1 cellular context compared by ENCODE assay signal in the genomic region with DNA sequence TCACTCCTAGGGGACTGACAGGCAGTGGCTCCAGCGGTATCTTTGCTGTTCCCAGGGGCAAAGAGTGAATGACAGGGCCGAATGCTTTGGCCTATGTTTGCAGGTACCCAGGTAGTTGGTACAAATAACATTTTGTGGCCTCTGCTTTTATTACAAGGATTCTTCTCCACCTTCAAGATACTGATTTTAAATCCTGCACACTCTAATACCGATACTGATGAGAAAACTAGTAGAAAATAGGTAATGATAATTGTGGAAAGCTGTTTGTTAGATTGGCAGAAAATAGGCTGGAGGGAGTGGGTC.
TF ChIP-seq lines count a peak whose summit lies in the region.

No MANE protein-coding gene starts in this region.

TF ChIP-seq in SK-N-SH treated with all-trans-retinoic acid at 6 μM for 48 hours, 23 proteins besides CTCF, POLR2A, EP300 and RAD21 (continued from another document):
- TF ChIP-seq, protein P1, sequence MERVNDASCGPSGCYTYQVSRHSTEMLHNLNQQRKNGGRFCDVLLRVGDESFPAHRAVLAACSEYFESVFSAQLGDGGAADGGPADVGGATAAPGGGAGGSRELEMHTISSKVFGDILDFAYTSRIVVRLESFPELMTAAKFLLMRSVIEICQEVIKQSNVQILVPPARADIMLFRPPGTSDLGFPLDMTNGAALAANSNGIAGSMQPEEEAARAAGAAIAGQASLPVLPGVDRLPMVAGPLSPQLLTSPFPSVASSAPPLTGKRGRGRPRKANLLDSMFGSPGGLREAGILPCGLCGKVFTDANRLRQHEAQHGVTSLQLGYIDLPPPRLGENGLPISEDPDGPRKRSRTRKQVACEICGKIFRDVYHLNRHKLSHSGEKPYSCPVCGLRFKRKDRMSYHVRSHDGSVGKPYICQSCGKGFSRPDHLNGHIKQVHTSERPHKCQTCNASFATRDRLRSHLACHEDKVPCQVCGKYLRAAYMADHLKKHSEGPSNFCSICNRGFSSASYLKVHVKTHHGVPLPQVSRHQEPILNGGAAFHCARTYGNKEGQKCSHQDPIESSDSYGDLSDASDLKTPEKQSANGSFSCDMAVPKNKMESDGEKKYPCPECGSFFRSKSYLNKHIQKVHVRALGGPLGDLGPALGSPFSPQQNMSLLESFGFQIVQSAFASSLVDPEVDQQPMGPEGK (CRISPR knock-in tag; IDR thresholded peaks at IDR 0.05; ENCODE audit: borderline replicate concordance), result no peak
- TF ChIP-seq, protein P2, sequence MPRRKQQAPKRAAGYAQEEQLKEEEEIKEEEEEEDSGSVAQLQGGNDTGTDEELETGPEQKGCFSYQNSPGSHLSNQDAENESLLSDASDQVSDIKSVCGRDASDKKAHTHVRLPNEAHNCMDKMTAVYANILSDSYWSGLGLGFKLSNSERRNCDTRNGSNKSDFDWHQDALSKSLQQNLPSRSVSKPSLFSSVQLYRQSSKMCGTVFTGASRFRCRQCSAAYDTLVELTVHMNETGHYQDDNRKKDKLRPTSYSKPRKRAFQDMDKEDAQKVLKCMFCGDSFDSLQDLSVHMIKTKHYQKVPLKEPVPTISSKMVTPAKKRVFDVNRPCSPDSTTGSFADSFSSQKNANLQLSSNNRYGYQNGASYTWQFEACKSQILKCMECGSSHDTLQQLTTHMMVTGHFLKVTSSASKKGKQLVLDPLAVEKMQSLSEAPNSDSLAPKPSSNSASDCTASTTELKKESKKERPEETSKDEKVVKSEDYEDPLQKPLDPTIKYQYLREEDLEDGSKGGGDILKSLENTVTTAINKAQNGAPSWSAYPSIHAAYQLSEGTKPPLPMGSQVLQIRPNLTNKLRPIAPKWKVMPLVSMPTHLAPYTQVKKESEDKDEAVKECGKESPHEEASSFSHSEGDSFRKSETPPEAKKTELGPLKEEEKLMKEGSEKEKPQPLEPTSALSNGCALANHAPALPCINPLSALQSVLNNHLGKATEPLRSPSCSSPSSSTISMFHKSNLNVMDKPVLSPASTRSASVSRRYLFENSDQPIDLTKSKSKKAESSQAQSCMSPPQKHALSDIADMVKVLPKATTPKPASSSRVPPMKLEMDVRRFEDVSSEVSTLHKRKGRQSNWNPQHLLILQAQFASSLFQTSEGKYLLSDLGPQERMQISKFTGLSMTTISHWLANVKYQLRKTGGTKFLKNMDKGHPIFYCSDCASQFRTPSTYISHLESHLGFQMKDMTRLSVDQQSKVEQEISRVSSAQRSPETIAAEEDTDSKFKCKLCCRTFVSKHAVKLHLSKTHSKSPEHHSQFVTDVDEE (CRISPR knock-in tag; IDR thresholded peaks at IDR 0.05), result no peak
- TF ChIP-seq ZFP30 (CRISPR knock-in tag; IDR thresholded peaks at IDR 0.05) (no peak), GLIS3 (CRISPR knock-in tag; IDR thresholded peaks at IDR 0.05) (no peak), TCF4 (CRISPR knock-in tag; IDR thresholded peaks at IDR 0.05; ENCODE audit: borderline replicate concordance) (no peak), ZNF8 (CRISPR knock-in tag; IDR thresholded peaks at IDR 0.05) (no peak), RARB (CRISPR knock-in tag; IDR thresholded peaks at IDR 0.05) (no peak), ESRRG (CRISPR knock-in tag; IDR thresholded peaks at IDR 0.05) (no peak), ZFP3 (CRISPR knock-in tag; IDR thresholded peaks at IDR 0.05) (no peak), SNAI2 (CRISPR knock-in tag; IDR thresholded peaks at IDR 0.05) (no peak), TOX (CRISPR knock-in tag; IDR thresholded peaks at IDR 0.05; ENCODE audit: borderline replicate concordance) (no peak), ZC3H10 (CRISPR knock-in tag; IDR thresholded peaks at IDR 0.05) (no peak), OSR1 (CRISPR knock-in tag; IDR thresholded peaks at IDR 0.05) (no peak)
- TF ChIP-seq, protein P3, sequence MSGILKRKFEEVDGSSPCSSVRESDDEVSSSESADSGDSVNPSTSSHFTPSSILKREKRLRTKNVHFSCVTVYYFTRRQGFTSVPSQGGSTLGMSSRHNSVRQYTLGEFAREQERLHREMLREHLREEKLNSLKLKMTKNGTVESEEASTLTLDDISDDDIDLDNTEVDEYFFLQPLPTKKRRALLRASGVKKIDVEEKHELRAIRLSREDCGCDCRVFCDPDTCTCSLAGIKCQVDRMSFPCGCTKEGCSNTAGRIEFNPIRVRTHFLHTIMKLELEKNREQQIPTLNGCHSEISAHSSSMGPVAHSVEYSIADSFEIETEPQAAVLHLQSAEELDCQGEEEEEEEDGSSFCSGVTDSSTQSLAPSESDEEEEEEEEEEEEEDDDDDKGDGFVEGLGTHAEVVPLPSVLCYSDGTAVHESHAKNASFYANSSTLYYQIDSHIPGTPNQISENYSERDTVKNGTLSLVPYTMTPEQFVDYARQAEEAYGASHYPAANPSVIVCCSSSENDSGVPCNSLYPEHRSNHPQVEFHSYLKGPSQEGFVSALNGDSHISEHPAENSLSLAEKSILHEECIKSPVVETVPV (CRISPR knock-in tag; IDR thresholded peaks at IDR 0.05), result no peak
